ENCODE assay signal across 10 cellular contexts in genomic region chr1:113456967-113457366, GRCh38.
DNase-seq lines count a peak whose midpoint lies in the region; ATAC-seq and TF ChIP-seq lines count a peak whose summit lies in the region.
"Had no signal": no experiment of that assay in that cellular context is flagged by ENCODE, and none has a peak within 500 bp of the region (broad histone marks: within the 10 kb centered on the region; RNA-seq: fewer than 3 reads in every experiment).

No MANE protein-coding gene starts in this region.

- TF ChIP-seq POLR2A in stomach (IDR thresholded peaks at IDR 0.05), result no peak

- DNase-seq in HS-27A (ENCODE audit: low read depth), result peak; percentile 91
- peak; percentile 92 for DNase-seq in adipocyte (ENCODE audit: low read depth)
- DNase-seq in left cardiac atrium, result peak; percentile 27
- DNase-seq in stomach, result peak; percentile 40
- DNase-seq in NCI-H2227 treated with DMSO at 0.1 percent for 48 hours (lab: John Stamatoyannopoulos, UW), result no peak
- DNase-seq in DMS 273 (lab: John Stamatoyannopoulos, UW; ENCODE audit: unreplicated experiment), result no peak
- DNase-seq in SW480 (ENCODE audit: low spot score), result no peak
- DNase-seq: activated CD8-positive, alpha-beta T cell treated with anti-CD3 and anti-CD28 coated beads for 36 hours; stimulated activated CD4-positive, alpha-beta T cell treated with anti-CD3 and anti-CD28 coated beads, Interleukin-4, amount 100 ng/mL, for 4 hours had no signal

- peak overlapping the region in 3 of 5 donors; percentile 51 to 72 (median 62) for H3K27ac ChIP-seq in stomach

- TF ChIP-seq EP300 in stomach (IDR thresholded peaks at IDR 0.05), result no peak

- TF ChIP-seq CTCF in stomach (IDR thresholded peaks at IDR 0.05), result no peak

- ATAC-seq in left cardiac atrium (peak; percentile 81 to 98), HG03196 (IDR thresholded peaks at IDR 0.05; ENCODE audit: unreplicated experiment) (no peak)
- ATAC-seq: activated CD8-positive, alpha-beta T cell treated with anti-CD3 and anti-CD28 coated beads for 36 hours had no signal

- intact Hi-C loops in left cardiac atrium (cut with DNase I) (no loop called here), stomach (cut with DNase I; ENCODE audit: low total_unique reads) (no loop called here)

- H3K9ac ChIP-seq in adipocyte (ENCODE audit: low read length), result no peak overlapping the region

- H3K9me3 ChIP-seq in adipocyte (ENCODE audit: control insufficient read depth, low read length) (no peaks in the 10 kb centered on the region), stomach (peaks cover 0 to 4% (median 0%) of the 10 kb centered on the region in 4 donors)

- H3K4me3 ChIP-seq in adipocyte (ENCODE audit: low read length), result peak overlapping the region; percentile 45
- no peak overlapping the region for H3K4me3 ChIP-seq in stomach

- H3K4me1 ChIP-seq in adipocyte (ENCODE audit: control insufficient read depth, insufficient read depth, low read length) (peaks cover 67% of the 10 kb centered on the region), stomach (peaks cover 6 to 44% (median 25%) of the 10 kb centered on the region in 4 donors)

- no peaks in the 10 kb centered on the region for H3K36me3 ChIP-seq in adipocyte (ENCODE audit: control insufficient read depth, insufficient read depth, low read length, severe bottlenecking)
- H3K36me3 ChIP-seq in stomach, result no peaks in the 10 kb centered on the region

- 17 to 31% (median 23%) methylated on average over 2 of the region's 2 CpGs for WGBS in stomach, 5 donors

- H3K27me3 ChIP-seq in adipocyte (replicated peaks; ENCODE audit: control insufficient read depth, insufficient read depth, low read length), result no peaks in the 10 kb centered on the region
- H3K27me3 ChIP-seq in stomach, result no peaks in the 10 kb centered on the region

Comparison
In these comparisons a context has a peak if more than half of its experiments do, and no peak if none do; other contexts are left out.
1. DNase-seq: peak in HS-27A (single experiment), adipocyte (single experiment), left cardiac atrium (single experiment) and stomach (single experiment); none in NCI-H2227 treated with DMSO at 0.1 percent for 48 hours (single experiment), DMS 273 (single experiment) and SW480 (single experiment).